ENCODE assay signal across 15 cellular contexts in the genomic region with DNA sequence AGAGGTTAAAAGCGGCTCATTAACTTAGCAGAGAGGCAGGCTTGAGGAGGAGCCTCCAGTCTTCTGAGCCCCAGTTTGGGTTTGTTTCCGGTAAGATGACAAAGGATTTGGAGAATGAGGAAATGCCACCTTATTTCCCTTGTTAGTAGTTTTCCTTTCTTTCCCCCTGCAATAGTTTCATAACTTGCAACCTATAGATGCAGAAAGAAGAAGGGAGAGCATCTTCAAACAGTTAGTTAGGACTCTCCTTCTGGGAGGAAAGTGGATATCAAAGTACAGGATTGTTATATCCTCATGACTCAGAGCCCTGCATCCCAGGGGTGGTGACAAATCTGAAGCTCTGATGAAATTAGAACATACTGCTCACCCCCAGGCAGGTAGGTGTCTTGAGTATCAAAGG.
DNase-seq lines count a peak whose midpoint lies in the region; ATAC-seq, FAIRE-seq and TF ChIP-seq lines count a peak whose summit lies in the region.
"Had no signal": no experiment of that assay in that cellular context is flagged by ENCODE, and none has a peak within 500 bp of the region (broad histone marks: within the 10 kb centered on the region; RNA-seq: fewer than 3 reads in every experiment).

No MANE protein-coding gene starts in this region.

- no peaks in the 10 kb centered on the region for H3K36me3 ChIP-seq in PC-3 (ENCODE audit: low read depth, low read length)
- no peaks in the 10 kb centered on the region for H3K36me3 ChIP-seq in endothelial cell of umbilical vein (ENCODE audit: control insufficient read depth in 2 of 2, extremely low read depth in 1 of 2, insufficient read depth in 2 of 2, low read length in 2 of 2)
- no peaks in the 10 kb centered on the region for H3K36me3 ChIP-seq in psoas muscle (ENCODE audit: insufficient read depth in 1 of 2, low read depth in 1 of 2)
- H3K36me3 ChIP-seq in prostate gland: no peaks in the 10 kb centered on the region
- no peaks in the 10 kb centered on the region for H3K36me3 ChIP-seq in small intestine (ENCODE audit: control insufficient read depth in 2 of 2, insufficient read depth in 2 of 2, low read length in 2 of 2)

- CTCF ChIA-PET in PC-3 (lab: Charles Lee): no interaction called here
- CTCF ChIA-PET in endothelial cell of umbilical vein (lab: Charles Lee): no interaction called here

- H3K9me1 ChIP-seq in endothelial cell of umbilical vein (replicated peaks; ENCODE audit: control insufficient read depth, extremely low read depth, insufficient read depth, low read length): no peaks in the 10 kb centered on the region

- no peak overlapping the region for H3K9ac ChIP-seq in PC-3 (ENCODE audit: low read length)
- H3K9ac ChIP-seq in endothelial cell of umbilical vein (replicated peaks; ENCODE audit: extremely low read depth, insufficient read depth, low read length): no peak overlapping the region

- ATAC-seq in PC-3 (peak; percentile 32), psoas muscle (peak; percentile 75 to 87 (median 78)), right cardiac atrium (no peak)
- ATAC-seq: activated naive CD8-positive, alpha-beta T cell treated with anti-CD3 and anti-CD28 coated beads, Interleukin-2, amount 50 U/mL, for 24 hours had no signal

- no peaks in the 10 kb centered on the region for H3K9me2 ChIP-seq in PC-3 (replicated peaks; ENCODE audit: low read length)

- no peak overlapping the region for H2AFZ ChIP-seq in PC-3 (ENCODE audit: low read length)
- H2AFZ ChIP-seq in endothelial cell of umbilical vein (ENCODE audit: low read depth, low read length): peak overlapping the region; percentile 40

- H3K79me2 ChIP-seq in PC-3 (ENCODE audit: low read length): no peaks in the 10 kb centered on the region
- H3K79me2 ChIP-seq in endothelial cell of umbilical vein (ENCODE audit: control insufficient read depth, insufficient read depth, low read length): no peaks in the 10 kb centered on the region

- POLR2A ChIA-PET in PC-3 (lab: Charles Lee; ENCODE audit: unreplicated experiment) (interaction anchor here (0.5 kb wide), 1 partner anchor 29 kb away, joined by 3 read pairs; no protein-coding TSS in a partner anchor), endothelial cell of umbilical vein (lab: Charles Lee) (no interaction called here)

- WGBS in psoas muscle, 3 donors: 91 to 96% (median 96%) methylated on average over 2 of the region's 2 CpGs
- WGBS in prostate gland: 87% methylated on average over 2 of the region's 2 CpGs
- WGBS in small intestine, 3 donors: 94% methylated on average over 2 of the region's 2 CpGs
- 93% methylated on average over 2 of the region's 2 CpGs for WGBS in right cardiac atrium

- intact Hi-C loops in PC-3 (cut with micrococcal nuclease) (loop anchor here (10.0 kb wide), 1 partner anchor 382 kb away; no protein-coding TSS in a partner anchor), endothelial cell of umbilical vein (cut with micrococcal nuclease) (no loop called here), psoas muscle (cut with DNase I) (loop anchor here in 1 of 2 donors (2.0 kb wide), 1 partner anchor 84 kb away; no protein-coding TSS in a partner anchor), prostate gland (cut with DNase I) (loop anchor here (10.0 kb wide), 1 partner anchor 58 kb away; no protein-coding TSS in a partner anchor), right cardiac atrium (cut with DNase I) (no loop called here)

- BruUV-seq in PC-3 (replicated peaks; lab: Mats Ljungman, UMichigan) (no TSS peak), endothelial cell of umbilical vein (replicated peaks; lab: Mats Ljungman, UMichigan) (no TSS peak)

- H3K4me1 ChIP-seq in PC-3 (ENCODE audit: insufficient read depth, low read length): peaks cover 93% of the 10 kb centered on the region
- peaks cover 35% of the 10 kb centered on the region for H3K4me1 ChIP-seq in endothelial cell of umbilical vein (ENCODE audit: control insufficient read depth, extremely low read depth, insufficient read depth, low read length)
- H3K4me1 ChIP-seq in psoas muscle: peaks cover 48% of the 10 kb centered on the region
- H3K4me1 ChIP-seq in prostate gland (replicated peaks): no peaks in the 10 kb centered on the region
- no peaks in the 10 kb centered on the region for H3K4me1 ChIP-seq in small intestine (ENCODE audit: control insufficient read depth in 2 of 2, insufficient read depth in 1 of 2, low read depth in 1 of 2, low read length in 1 of 2)
- H3K4me1 ChIP-seq in right cardiac atrium (ENCODE audit: control insufficient read depth, insufficient read depth, low read length): no peaks in the 10 kb centered on the region

- H3K27ac ChIP-seq in PC-3 (ENCODE audit: low read length) (peak overlapping the region; percentile 30), endothelial cell of umbilical vein (ENCODE audit: insufficient read depth, low read depth, low read length) (no peak overlapping the region), psoas muscle (peak overlapping the region; percentile 77), prostate gland (no peak overlapping the region), small intestine (ENCODE audit: low read depth in 1 of 2, low read length in 1 of 2) (no peak overlapping the region), right cardiac atrium (ENCODE audit: low read length) (no peak overlapping the region)

- no peak overlapping the region for H3K4me3 ChIP-seq in PC-3 (ENCODE audit: low read length)
- H3K4me3 ChIP-seq in endothelial cell of umbilical vein (replicated peaks in 1 of 3; ENCODE audit: insufficient read depth in 1 of 3, low read depth in 1 of 3, low read length in 3 of 3): no peak overlapping the region
- H3K4me3 ChIP-seq in psoas muscle: no peak overlapping the region
- no peak overlapping the region for H3K4me3 ChIP-seq in prostate gland
- H3K4me3 ChIP-seq in small intestine (ENCODE audit: low read depth in 1 of 2, low read length in 2 of 2): no peak overlapping the region
- H3K4me3 ChIP-seq in right cardiac atrium (ENCODE audit: low read length): no peak overlapping the region

- H3K9me3 ChIP-seq in PC-3 (ENCODE audit: low read length) (no peaks in the 10 kb centered on the region), endothelial cell of umbilical vein (replicated peaks; ENCODE audit: control insufficient read depth, insufficient read depth, low read length) (no peaks in the 10 kb centered on the region), psoas muscle (no peaks in the 10 kb centered on the region), prostate gland (no peaks in the 10 kb centered on the region), small intestine (ENCODE audit: control insufficient read depth, low read depth) (no peaks in the 10 kb centered on the region), right cardiac atrium (ENCODE audit: control insufficient read depth, low read length) (no peaks in the 10 kb centered on the region)

- H4K20me1 ChIP-seq in PC-3 (ENCODE audit: low read length): no peaks in the 10 kb centered on the region
- H4K20me1 ChIP-seq in endothelial cell of umbilical vein (replicated peaks; ENCODE audit: control insufficient read depth, extremely low read depth, insufficient read depth, low read length): no peaks in the 10 kb centered on the region

- H3K27me3 ChIP-seq in PC-3 (ENCODE audit: low read length) (no peaks in the 10 kb centered on the region), endothelial cell of umbilical vein (ENCODE audit: control insufficient read depth in 2 of 2, insufficient read depth in 2 of 2, low read length in 2 of 2) (no peaks in the 10 kb centered on the region), psoas muscle (ENCODE audit: insufficient read depth in 3 of 3, low read length in 2 of 3) (no peaks in the 10 kb centered on the region), prostate gland (replicated peaks; ENCODE audit: insufficient read depth) (no peaks in the 10 kb centered on the region), small intestine (ENCODE audit: control insufficient read depth in 2 of 2, insufficient read depth in 2 of 2, low read length in 2 of 2) (no peaks in the 10 kb centered on the region), right cardiac atrium (ENCODE audit: control insufficient read depth, insufficient read depth) (no peaks in the 10 kb centered on the region)

- no peak for TF ChIP-seq CTCF in PC-3 (conservative IDR thresholded peaks at IDR 0.05; ENCODE audit: low read depth, low read length)
- TF ChIP-seq CTCF in endothelial cell of umbilical vein (IDR thresholded peaks at IDR 0.05; ENCODE audit: extremely low read depth in 1 of 2, insufficient read depth in 1 of 2, low read depth in 1 of 2, low read length in 2 of 2): no peak
- TF ChIP-seq CTCF in psoas muscle (IDR thresholded peaks at IDR 0.05): no peak
- no peak for TF ChIP-seq CTCF in prostate gland (IDR thresholded peaks at IDR 0.05)

- DNase-seq in DMS53 (lab: John Stamatoyannopoulos, UW): peak; percentile 69
- peak; percentile 86 for DNase-seq in PC-3
- peak; percentile 19 for DNase-seq in endothelial cell of umbilical vein (ENCODE audit: low read depth, low spot score)
- DNase-seq in psoas muscle: peak in 1 of 2 donors; percentile 34
- DNase-seq in NCI-H1930 (lab: John Stamatoyannopoulos, UW): no peak
- no peak for DNase-seq in prostate gland (ENCODE audit: low spot score)
- DNase-seq in small intestine: no peak
- no peak for DNase-seq in right cardiac atrium
- DNase-seq: activated CD4-positive, alpha-beta memory T cell treated with anti-CD3 and anti-CD28 coated beads, Interleukin-2, amount 10 ng/mL, durations not matched to agents 7 days and 5 days; activated naive CD8-positive, alpha-beta T cell treated with anti-CD3 and anti-CD28 coated beads, Interleukin-2, amount 50 U/mL, for 24 hours; CD8-positive, alpha-beta memory T cell; kidney; NCI-H526; stimulated activated CD4-positive, alpha-beta T cell treated with anti-CD3 and anti-CD28 coated beads, Interleukin-4, amount 100 ng/mL, for 1 hour; T-helper 1 cell had no signal

- dilution Hi-C loops in endothelial cell of umbilical vein (cut with MboI; ENCODE audit: extremely low pct_ligation_motif_present, low sequenced_read_pairs): no loop called here

- H3K4me2 ChIP-seq in PC-3 (ENCODE audit: low read length) (0 out of 2 replicates have a peak overlapping the region, but pooled peaks have one; percentile 6), endothelial cell of umbilical vein (ENCODE audit: insufficient read depth, low read length) (no peak overlapping the region)

- H3F3A ChIP-seq in PC-3 (ENCODE audit: low read length, unreplicated experiment): peaks cover 14% of the 10 kb centered on the region

- FAIRE-seq in endothelial cell of umbilical vein (lab: Jason Lieb, UNC): no peak
- no peak for FAIRE-seq in small intestine (lab: Jason Lieb, UNC)
- FAIRE-seq: kidney had no signal

- TF ChIP-seq POLR2A in endothelial cell of umbilical vein (IDR thresholded peaks at IDR 0.05; ENCODE audit: low read depth, low read length) (no peak), prostate gland (IDR thresholded peaks at IDR 0.05) (no peak)

TF ChIP-seq in endothelial cell of umbilical vein, 7 proteins besides CTCF, POLR2A, EP300 and RAD21:
- TF ChIP-seq FOS (IDR thresholded peaks at IDR 0.05; ENCODE audit: borderline replicate concordance, insufficient read depth, low read length) (peak; percentile 19), EZH2 (IDR thresholded peaks at IDR 0.05; ENCODE audit: borderline replicate concordance, low read depth, low read length, severe bottlenecking) (no peak)
- TF ChIP-seq, protein P1, sequence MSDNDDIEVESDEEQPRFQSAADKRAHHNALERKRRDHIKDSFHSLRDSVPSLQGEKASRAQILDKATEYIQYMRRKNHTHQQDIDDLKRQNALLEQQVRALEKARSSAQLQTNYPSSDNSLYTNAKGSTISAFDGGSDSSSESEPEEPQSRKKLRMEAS (IDR thresholded peaks at IDR 0.05; ENCODE audit: insufficient read depth, insufficient read length): no peak

Comparison
In these comparisons a context has a peak if more than half of its experiments do, and no peak if none do; other contexts are left out.
1. DNase-seq: peak in DMS53 (single experiment), PC-3 (single experiment) and endothelial cell of umbilical vein (single experiment); none in NCI-H1930 (0 of 2), prostate gland (single experiment), small intestine (single experiment) and right cardiac atrium (0 of 3).
2. ATAC-seq: peak in PC-3 (single experiment) and psoas muscle (4 of 4); none in right cardiac atrium (0 of 2).
3. H3K27ac ChIP-seq: peak in PC-3 (single experiment) and psoas muscle (single experiment); none in endothelial cell of umbilical vein (single experiment), prostate gland (0 of 2), small intestine (0 of 2) and right cardiac atrium (single experiment).
4. intact Hi-C loops: an anchor here in PC-3 (10.0 kb wide) and prostate gland (10.0 kb wide); none called in endothelial cell of umbilical vein and right cardiac atrium.